In genomic region chr10:11950325-11951018, GRCh38 we compare ENCODE assay signal across 1 cellular context.
TF ChIP-seq lines count a peak whose summit lies in the region.

No MANE protein-coding gene starts in this region.

TF ChIP-seq in HepG2, 621 proteins besides CTCF, POLR2A, EP300 and RAD21 (continued from another document and continues in another):
- no peak for TF ChIP-seq KIAA2018 (CRISPR knock-in tag; IDR thresholded peaks at IDR 0.05; ENCODE audit: borderline replicate concordance)
- no peak for TF ChIP-seq RELA (CRISPR knock-in tag; IDR thresholded peaks at IDR 0.05)
- TF ChIP-seq SCMH1 (CRISPR knock-in tag; IDR thresholded peaks at IDR 0.05; ENCODE audit: borderline replicate concordance) = no peak
- no peak for TF ChIP-seq ZNF354B (CRISPR knock-in tag; IDR thresholded peaks at IDR 0.05)
- TF ChIP-seq CREB1 (IDR thresholded peaks at IDR 0.05) = no peak
- peak; percentile 67; the same call in 1 of the 2 replicates for TF ChIP-seq CREB1 (CRISPR knock-in tag; IDR thresholded peaks at IDR 0.05)
- TF ChIP-seq MEIS1 (CRISPR knock-in tag; IDR thresholded peaks at IDR 0.05; ENCODE audit: borderline replicate concordance) = no peak
- no peak for TF ChIP-seq ZFP90 (CRISPR knock-in tag; IDR thresholded peaks at IDR 0.05; ENCODE audit: borderline replicate concordance)
- TF ChIP-seq ETV6 (CRISPR knock-in tag; conservative IDR thresholded peaks at IDR 0.05) = no peak
- no peak for TF ChIP-seq ARHGAP35 (CRISPR knock-in tag; IDR thresholded peaks at IDR 0.05; ENCODE audit: borderline replicate concordance)
- no peak for TF ChIP-seq KDM3A (CRISPR knock-in tag; IDR thresholded peaks at IDR 0.05; ENCODE audit: low read depth)
- no peak for TF ChIP-seq ZNF121 (CRISPR knock-in tag; IDR thresholded peaks at IDR 0.05)
- TF ChIP-seq ZNF766 (CRISPR knock-in tag; IDR thresholded peaks at IDR 0.05; ENCODE audit: borderline replicate concordance) = no peak
- no peak for TF ChIP-seq ATF3 (CRISPR knock-in tag; IDR thresholded peaks at IDR 0.05)
- no peak for TF ChIP-seq DNMT3B (CRISPR knock-in tag; conservative IDR thresholded peaks at IDR 0.05)
- no peak for TF ChIP-seq NR1H2 (CRISPR knock-in tag; IDR thresholded peaks at IDR 0.05; ENCODE audit: borderline replicate concordance, low read depth)
- TF ChIP-seq ZNF746 (CRISPR knock-in tag; IDR thresholded peaks at IDR 0.05) = no peak
- TF ChIP-seq TEAD3 (CRISPR knock-in tag; optimal IDR thresholded peaks at IDR 0.05; ENCODE audit: borderline replicate concordance) = peak; percentile 40
- TF ChIP-seq THAP7 (CRISPR knock-in tag; IDR thresholded peaks at IDR 0.05) = no peak
- TF ChIP-seq ZFP62 (CRISPR knock-in tag; IDR thresholded peaks at IDR 0.05) = no peak
- no peak for TF ChIP-seq GABPB1 (CRISPR knock-in tag; IDR thresholded peaks at IDR 0.05)
- TF ChIP-seq ZNF773 (CRISPR knock-in tag; IDR thresholded peaks at IDR 0.05; ENCODE audit: borderline replicate concordance) = no peak
- TF ChIP-seq CHD2 (IDR thresholded peaks at IDR 0.05; ENCODE audit: low read depth, low read length) = no peak
- no peak for TF ChIP-seq NR2F1 (CRISPR knock-in tag; IDR thresholded peaks at IDR 0.05)
- TF ChIP-seq PAF1 (CRISPR knock-in tag; IDR thresholded peaks at IDR 0.05) = no peak
- TF ChIP-seq ZBTB7A (CRISPR knock-in tag; IDR thresholded peaks at IDR 0.05) = no peak
- no peak; the same call in 1 of the 2 replicates for TF ChIP-seq ZKSCAN8 (CRISPR knock-in tag; IDR thresholded peaks at IDR 0.05; ENCODE audit: borderline replicate concordance)
- no peak for TF ChIP-seq SMARCE1 (IDR thresholded peaks at IDR 0.05; ENCODE audit: borderline replicate concordance)
- no peak for TF ChIP-seq TBP (CRISPR knock-in tag; IDR thresholded peaks at IDR 0.05)
- TF ChIP-seq TP53 (CRISPR knock-in tag; conservative IDR thresholded peaks at IDR 0.05) = no peak
- no peak for TF ChIP-seq ZHX1 (CRISPR knock-in tag; IDR thresholded peaks at IDR 0.05; ENCODE audit: low read depth)
- TF ChIP-seq ZNF550 (CRISPR knock-in tag; IDR thresholded peaks at IDR 0.05; ENCODE audit: borderline replicate concordance) = no peak
- TF ChIP-seq ZNF101 (CRISPR knock-in tag; IDR thresholded peaks at IDR 0.05; ENCODE audit: borderline replicate concordance, low read depth) = no peak
- no peak for TF ChIP-seq ZSCAN20 (CRISPR knock-in tag; IDR thresholded peaks at IDR 0.05; ENCODE audit: borderline replicate concordance)
- no peak for TF ChIP-seq ZNF619 (CRISPR knock-in tag; IDR thresholded peaks at IDR 0.05)
- TF ChIP-seq ZNF780A (CRISPR knock-in tag; IDR thresholded peaks at IDR 0.05) = no peak
- no peak for TF ChIP-seq ZNF543 (CRISPR knock-in tag; IDR thresholded peaks at IDR 0.05)
- no peak for TF ChIP-seq ZMYM3 (CRISPR knock-in tag; IDR thresholded peaks at IDR 0.05)
- TF ChIP-seq CERS6 (CRISPR knock-in tag; IDR thresholded peaks at IDR 0.05) = no peak
- TF ChIP-seq ZNF331 (CRISPR knock-in tag; IDR thresholded peaks at IDR 0.05) = peak; percentile 62; the same call in 1 of the 2 replicates
- no peak for TF ChIP-seq ZNF468 (CRISPR knock-in tag; IDR thresholded peaks at IDR 0.05)
- no peak for TF ChIP-seq ZNF281 (CRISPR knock-in tag; IDR thresholded peaks at IDR 0.05; ENCODE audit: borderline replicate concordance)
- TF ChIP-seq SYNCRIP (IDR thresholded peaks at IDR 0.05; ENCODE audit: insufficient read depth, low read depth, low read length) = no peak
- TF ChIP-seq FOXJ3 (CRISPR knock-in tag; IDR thresholded peaks at IDR 0.05; ENCODE audit: borderline replicate concordance) = peak; percentile 83; the same call in 1 of the 2 replicates
- no peak for TF ChIP-seq TFDP2 (CRISPR knock-in tag; IDR thresholded peaks at IDR 0.05)
- no peak for TF ChIP-seq SNRNP70 (IDR thresholded peaks at IDR 0.05; ENCODE audit: low read depth, low read length)
- TF ChIP-seq GATA4 (IDR thresholded peaks at IDR 0.05; ENCODE audit: borderline replicate concordance, low read depth) = peak; percentile 45; the same call in 1 of the 2 replicates
- TF ChIP-seq ZNF446 (CRISPR knock-in tag; IDR thresholded peaks at IDR 0.05) = no peak
- TF ChIP-seq ZNF282 (IDR thresholded peaks at IDR 0.05; ENCODE audit: partially characterized antibody) = no peak
